In genomic region chr16:1474796-1475551, GRCh38 we compare ENCODE assay signal across 8 cellular contexts. TPM values are rescaled to one million over a fixed set of nuclear protein-coding genes. Genes with fewer than 3 reads are reported as not detected.
DNase-seq lines count a peak whose midpoint lies in the region; ATAC-seq and TF ChIP-seq lines count a peak whose summit lies in the region.

CLCN7 (minus strand) TSS chr16:1475028; CDS start chr16:1474974, 54 bp downstream.

- peak; percentile 75 for TF ChIP-seq POLR2A in Raji (IDR thresholded peaks at IDR 0.05; ENCODE audit: insufficient read depth, low read depth, low read length)

- H3K27ac Mint-ChIP-seq in nephron progenitor cell, result no peak within 1 kb of the TSS
- peak within 1 kb of the TSS; percentile 92 for H3K27ac Mint-ChIP-seq in stimulated activated naive CD8-positive, alpha-beta T cell treated with anti-CD3 and anti-CD28 coated beads, Interleukin-15, Interleukin-2, amounts not matched to agents 100 ng/mL and 50 ng/mL, for 24 hours

- ATAC-seq in GM21717 (IDR thresholded peaks at IDR 0.05; ENCODE audit: unreplicated experiment), result peak; percentile 71

- H3K9me3 Mint-ChIP-seq in nephron progenitor cell, result peaks cover 31% of the 10 kb centered on the region
- no peaks in the 10 kb centered on the region for H3K9me3 Mint-ChIP-seq in stimulated activated naive CD8-positive, alpha-beta T cell treated with anti-CD3 and anti-CD28 coated beads, Interleukin-15, Interleukin-2, amounts not matched to agents 100 ng/mL and 50 ng/mL, for 24 hours

- H3K27me3 Mint-ChIP-seq in nephron progenitor cell (ENCODE audit: low read depth, poor library complexity), result peaks cover 11% of the 10 kb centered on the region
- H3K27me3 Mint-ChIP-seq in stimulated activated naive CD8-positive, alpha-beta T cell treated with anti-CD3 and anti-CD28 coated beads, Interleukin-15, Interleukin-2, amounts not matched to agents 100 ng/mL and 50 ng/mL, for 24 hours, result no peaks in the 10 kb centered on the region

- peak within 1 kb of the TSS; percentile 79 for H3K4me3 Mint-ChIP-seq in nephron progenitor cell
- peak within 1 kb of the TSS; percentile 86 for H3K4me3 Mint-ChIP-seq in stimulated activated naive CD8-positive, alpha-beta T cell treated with anti-CD3 and anti-CD28 coated beads, Interleukin-15, Interleukin-2, amounts not matched to agents 100 ng/mL and 50 ng/mL, for 24 hours

- DNase-seq in DMS79 treated with DMSO at 0.1 percent for 48 hours (lab: John Stamatoyannopoulos, UW) (peak; percentile 48), KBM-7 (peak; percentile 81), fibroblast of the aortic adventitia (ENCODE audit: low read depth) (peak; percentile 79), nephron progenitor cell (peak; percentile 80)
- DNase-seq in activated effector memory CD4-positive, alpha-beta T cell treated with anti-CD3 and anti-CD28 coated beads, Interleukin-2, amount 50 U/mL, for 16 hours, result peak; percentile 96

- H3K4me1 Mint-ChIP-seq in nephron progenitor cell, result peaks cover 41% of the 10 kb centered on the region
- peaks cover 43% of the 10 kb centered on the region for H3K4me1 Mint-ChIP-seq in stimulated activated naive CD8-positive, alpha-beta T cell treated with anti-CD3 and anti-CD28 coated beads, Interleukin-15, Interleukin-2, amounts not matched to agents 100 ng/mL and 50 ng/mL, for 24 hours (ENCODE audit: low read depth)

- TF ChIP-seq CTCF in fibroblast of the aortic adventitia (IDR thresholded peaks at IDR 0.05; ENCODE audit: insufficient read depth, low read length) (no peak), nephron progenitor cell (IDR thresholded peaks at IDR 0.05) (no peak)

- H3K4me3 ChIP-seq in fibroblast of the aortic adventitia (ENCODE audit: low read depth, low read length), result peak within 1 kb of the TSS; percentile 87

- H3K36me3 Mint-ChIP-seq in nephron progenitor cell (ENCODE audit: low read depth), result peaks cover 8% of the 10 kb centered on the region
- no peaks in the 10 kb centered on the region for H3K36me3 Mint-ChIP-seq in stimulated activated naive CD8-positive, alpha-beta T cell treated with anti-CD3 and anti-CD28 coated beads, Interleukin-15, Interleukin-2, amounts not matched to agents 100 ng/mL and 50 ng/mL, for 24 hours (ENCODE audit: low read depth)

- in situ Hi-C loops in KBM-7 (cut with MboI; ENCODE audit: low pct_unique_long_range_greater_than_20kb, low sequenced_read_pairs), result no loop called here

RNA-seq across cellular contexts. Expression of gene CLCN7, which starts in this region (rescaled TPM):
- 64.8 and 432 TPM in 2 replicates for total RNA-seq in fibroblast of the aortic adventitia (ENCODE audit: low replicate concordance)

Comparison
In these comparisons a context has a peak if more than half of its experiments do, and no peak if none do; other contexts are left out.
1. Peak in every context shown above with its lines: DNase-seq, ATAC-seq and H3K4me3 ChIP-seq.